Comparison of ENCODE assay signal across 6 cellular contexts in genomic region chr22:10736879-10737278, GRCh38.
A peak's percentile ranks its signal among the peaks of the same experiment; 100 is the strongest.
DNase-seq lines count a peak whose midpoint lies in the region; ATAC-seq and TF ChIP-seq lines count a peak whose summit lies in the region.
"Not testable (repeated sequence)": the region's sequence is repeated elsewhere in the genome, so short reads cannot be mapped to it uniquely, and the experiment has no call there.

No MANE protein-coding gene starts in this region.

- not testable (repeated sequence) for H2AFZ ChIP-seq in Karpas-422 (ENCODE audit: low read length)

- not testable (repeated sequence) for H3K4me3 Mint-ChIP-seq in osteocyte (ENCODE audit: unreplicated experiment)

- intact Hi-C loops in Right ventricle myocardium inferior (cut with DNase I); Right ventricle myocardium superior (cut with DNase I); lower lobe of right lung (cut with DNase I); posterior vena cava (cut with DNase I): not testable (repeated sequence)

- not testable (repeated sequence) for H3K27me3 Mint-ChIP-seq in osteocyte (ENCODE audit: unreplicated experiment)

- not testable (repeated sequence) for H3K36me3 Mint-ChIP-seq in osteocyte (ENCODE audit: unreplicated experiment)

- not testable (repeated sequence) for H3K4me1 ChIP-seq in Karpas-422 (ENCODE audit: low read length); lower lobe of right lung

- not testable (repeated sequence) for H3K4me2 ChIP-seq in Karpas-422 (ENCODE audit: low read depth, low read length, poor library complexity, severe bottlenecking)

- H3K27ac Mint-ChIP-seq in osteocyte (ENCODE audit: unreplicated experiment): not testable (repeated sequence)

- H3K27ac ChIP-seq in Karpas-422 (ENCODE audit: low read length); lower lobe of right lung: not testable (repeated sequence)

- not testable (repeated sequence) for H3K9me2 ChIP-seq in Karpas-422 (replicated peaks; ENCODE audit: insufficient read depth, low read length)

- ATAC-seq in Right ventricle myocardium inferior; Right ventricle myocardium superior (ENCODE audit: poor library complexity); lower lobe of right lung: not testable (repeated sequence)

- H3K4me1 Mint-ChIP-seq in osteocyte (ENCODE audit: unreplicated experiment): not testable (repeated sequence)

- not testable (repeated sequence) for H4K20me1 ChIP-seq in Karpas-422 (ENCODE audit: insufficient read depth, low read depth, low read length)

- H3K27me3 ChIP-seq in Karpas-422 (ENCODE audit: low read length); lower lobe of right lung (ENCODE audit: low read depth): not testable (repeated sequence)

- not testable (repeated sequence) for H3K79me2 ChIP-seq in Karpas-422 (ENCODE audit: low read length)

- not testable (repeated sequence) for H3K36me3 ChIP-seq in Karpas-422 (ENCODE audit: insufficient read depth, low read length); lower lobe of right lung

- peaks cover 36% of the 10 kb centered on the region for H3K9me3 ChIP-seq in Karpas-422 (ENCODE audit: low read length)
- H3K9me3 ChIP-seq in lower lobe of right lung: peaks cover 10% of the 10 kb centered on the region

- TF ChIP-seq CTCF in lower lobe of right lung (IDR thresholded peaks at IDR 0.05); osteocyte (IDR thresholded peaks at IDR 0.05): not testable (repeated sequence)

- not testable (repeated sequence) for H3K4me3 ChIP-seq in Karpas-422 (ENCODE audit: low read length); lower lobe of right lung

- peak; percentile 25 for DNase-seq in Karpas-422
- DNase-seq in Right ventricle myocardium inferior (ENCODE audit: missing footprints): peak; percentile 58
- peak; percentile 45 for DNase-seq in Right ventricle myocardium superior
- peak; percentile 44 for DNase-seq in lower lobe of right lung
- peak; percentile 87 for DNase-seq in osteocyte (ENCODE audit: extremely low spot score, unreplicated experiment)
- peak; percentile 81 for DNase-seq in posterior vena cava (ENCODE audit: low spot score)

- peaks cover 54% of the 10 kb centered on the region for H3K9me3 Mint-ChIP-seq in osteocyte (ENCODE audit: unreplicated experiment)

- not testable (repeated sequence) for H3K9ac ChIP-seq in Karpas-422 (ENCODE audit: low read length)

Comparison
In these comparisons a context has a peak if more than half of its experiments do, and no peak if none do; other contexts are left out.
1. DNase-seq: peak in every context shown above with its lines; median percentile 87 in osteocyte; 81 in posterior vena cava; 58 in Right ventricle myocardium inferior; 45 in Right ventricle myocardium superior; 44 in lower lobe of right lung; 25 in Karpas-422.